ENCODE assay signal across 9 cellular contexts in genomic region chr6:125597411-125598253, GRCh38.
DNase-seq lines count a peak whose midpoint lies in the region; ATAC-seq and TF ChIP-seq lines count a peak whose summit lies in the region.
"Had no signal": no experiment of that assay in that cellular context is flagged by ENCODE, and none has a peak within 500 bp of the region (broad histone marks: within the 10 kb centered on the region; RNA-seq: fewer than 3 reads in every experiment).

No MANE protein-coding gene starts in this region.

- TF ChIP-seq CTCF in heart right ventricle (IDR thresholded peaks at IDR 0.05): no peak

- WGBS in heart right ventricle, 2 donors: 42 to 52% methylated on average over 7 of the region's 7 CpGs

- in situ Hi-C loops in ACHN (cut with HindIII; ENCODE audit: low pct_ligation_motif_present, low pct_unique_long_range_greater_than_20kb, low sequenced_read_pairs): no loop called here

- intact Hi-C loops in heart right ventricle (cut with DNase I): loop anchor here in 1 of 10 donors (5.0 kb wide), 1 partner anchor 150 kb away; the partner anchor contains the start of gene HEY2

- no peak overlapping the region for H3K4me3 ChIP-seq in heart right ventricle

- H3K36me3 ChIP-seq in heart right ventricle: no peaks in the 10 kb centered on the region

- peaks cover 0 to 1% (median 0%) of the 10 kb centered on the region in 11 donors for H3K9me3 ChIP-seq in heart right ventricle

- peak overlapping the region in 8 of 10 donors; percentile 40 to 80 (median 57) for H3K27ac ChIP-seq in heart right ventricle

- ATAC-seq in GM21786 (IDR thresholded peaks at IDR 0.05; ENCODE audit: unreplicated experiment): peak; percentile 84
- peak; percentile 34 to 87 (median 74) for ATAC-seq in heart right ventricle
- ATAC-seq in stimulated activated naive CD8-positive, alpha-beta T cell treated with anti-CD3 and anti-CD28 coated beads, Interleukin-15, Interleukin-2, amounts not matched to agents 100 U/mL and 50 U/mL, for 24 hours: no peak
- ATAC-seq in activated CD4-positive, CD25-positive, alpha-beta regulatory T cell treated with anti-CD3 and anti-CD28 coated beads, Interleukin-2, amount 50 U/mL, for 24 hours: no peak

- no peaks in the 10 kb centered on the region for H3K27me3 ChIP-seq in heart right ventricle

- DNase-seq in COLO668 (lab: John Stamatoyannopoulos, UW; ENCODE audit: unreplicated experiment) (peak; percentile 77), NCI-H345 (lab: John Stamatoyannopoulos, UW) (peak; percentile 75), heart right ventricle (peak; percentile 5 to 66), ACHN (no peak)
- no peak for DNase-seq in stimulated activated naive CD8-positive, alpha-beta T cell treated with anti-CD3 and anti-CD28 coated beads, Interleukin-15, Interleukin-2, amounts not matched to agents 100 U/mL and 50 U/mL, for 24 hours
- DNase-seq in effector CD8-positive, alpha-beta T cell (lab: John Stamatoyannopoulos, UW): no peak
- DNase-seq: CD4-positive, CD25-positive, alpha-beta regulatory T cell had no signal

- peaks cover 0 to 20% (median 7%) of the 10 kb centered on the region in 9 donors for H3K4me1 ChIP-seq in heart right ventricle

Comparison
In these comparisons a context has a peak if more than half of its experiments do, and no peak if none do; other contexts are left out.
1. DNase-seq: peak in COLO668 (single experiment), NCI-H345 (single experiment) and heart right ventricle (2 of 2); none in ACHN (single experiment), stimulated activated naive CD8-positive, alpha-beta T cell treated with anti-CD3 and anti-CD28 coated beads, Interleukin-15, Interleukin-2, amounts not matched to agents 100 U/mL and 50 U/mL, for 24 hours (single experiment) and effector CD8-positive, alpha-beta T cell (single experiment).
2. ATAC-seq: peak in GM21786 (single experiment) and heart right ventricle (8 of 8); none in stimulated activated naive CD8-positive, alpha-beta T cell treated with anti-CD3 and anti-CD28 coated beads, Interleukin-15, Interleukin-2, amounts not matched to agents 100 U/mL and 50 U/mL, for 24 hours (single experiment) and activated CD4-positive, CD25-positive, alpha-beta regulatory T cell treated with anti-CD3 and anti-CD28 coated beads, Interleukin-2, amount 50 U/mL, for 24 hours (0 of 2).